Comparison of ENCODE assay signal across 2 cellular contexts in the genomic region with DNA sequence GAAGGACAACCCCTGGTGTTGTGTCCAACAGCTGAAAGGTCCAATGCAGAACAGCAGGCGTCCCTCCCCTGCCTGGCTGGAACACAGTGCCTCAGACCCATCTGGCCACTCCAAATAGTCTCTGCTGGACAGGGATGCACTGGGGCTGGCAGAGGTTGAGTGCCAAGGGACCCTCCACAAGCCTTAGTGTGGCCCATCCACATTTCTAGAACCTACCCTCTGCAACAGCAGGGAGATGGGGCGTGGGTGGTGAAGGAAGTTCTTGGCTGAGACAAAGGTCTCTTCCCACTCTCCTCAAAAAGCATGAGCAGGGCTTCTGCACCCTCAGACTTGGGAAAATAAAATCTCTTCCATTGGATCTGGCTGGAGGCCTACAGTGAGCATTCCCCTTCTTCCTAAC.
TF ChIP-seq lines count a peak whose summit lies in the region.

No MANE protein-coding gene starts in this region.

TF ChIP-seq in SK-N-SH, 30 proteins besides CTCF, POLR2A, EP300 and RAD21 (continued from another document):
- TF ChIP-seq, protein P1, sequence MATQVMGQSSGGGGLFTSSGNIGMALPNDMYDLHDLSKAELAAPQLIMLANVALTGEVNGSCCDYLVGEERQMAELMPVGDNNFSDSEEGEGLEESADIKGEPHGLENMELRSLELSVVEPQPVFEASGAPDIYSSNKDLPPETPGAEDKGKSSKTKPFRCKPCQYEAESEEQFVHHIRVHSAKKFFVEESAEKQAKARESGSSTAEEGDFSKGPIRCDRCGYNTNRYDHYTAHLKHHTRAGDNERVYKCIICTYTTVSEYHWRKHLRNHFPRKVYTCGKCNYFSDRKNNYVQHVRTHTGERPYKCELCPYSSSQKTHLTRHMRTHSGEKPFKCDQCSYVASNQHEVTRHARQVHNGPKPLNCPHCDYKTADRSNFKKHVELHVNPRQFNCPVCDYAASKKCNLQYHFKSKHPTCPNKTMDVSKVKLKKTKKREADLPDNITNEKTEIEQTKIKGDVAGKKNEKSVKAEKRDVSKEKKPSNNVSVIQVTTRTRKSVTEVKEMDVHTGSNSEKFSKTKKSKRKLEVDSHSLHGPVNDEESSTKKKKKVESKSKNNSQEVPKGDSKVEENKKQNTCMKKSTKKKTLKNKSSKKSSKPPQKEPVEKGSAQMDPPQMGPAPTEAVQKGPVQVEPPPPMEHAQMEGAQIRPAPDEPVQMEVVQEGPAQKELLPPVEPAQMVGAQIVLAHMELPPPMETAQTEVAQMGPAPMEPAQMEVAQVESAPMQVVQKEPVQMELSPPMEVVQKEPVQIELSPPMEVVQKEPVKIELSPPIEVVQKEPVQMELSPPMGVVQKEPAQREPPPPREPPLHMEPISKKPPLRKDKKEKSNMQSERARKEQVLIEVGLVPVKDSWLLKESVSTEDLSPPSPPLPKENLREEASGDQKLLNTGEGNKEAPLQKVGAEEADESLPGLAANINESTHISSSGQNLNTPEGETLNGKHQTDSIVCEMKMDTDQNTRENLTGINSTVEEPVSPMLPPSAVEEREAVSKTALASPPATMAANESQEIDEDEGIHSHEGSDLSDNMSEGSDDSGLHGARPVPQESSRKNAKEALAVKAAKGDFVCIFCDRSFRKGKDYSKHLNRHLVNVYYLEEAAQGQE (IDR thresholded peaks at IDR 0.05; ENCODE audit: low read depth, low read length): no peak
- no peak for TF ChIP-seq NRF1 (IDR thresholded peaks at IDR 0.05; ENCODE audit: low read depth, low read length)
- TF ChIP-seq EZH2phosphoT487 (IDR thresholded peaks at IDR 0.05; ENCODE audit: borderline replicate concordance, low read depth): no peak
- TF ChIP-seq MEF2A (IDR thresholded peaks at IDR 0.05; ENCODE audit: borderline replicate concordance, low read depth): no peak
- no peak for TF ChIP-seq RCOR1 (IDR thresholded peaks at IDR 0.05; ENCODE audit: low read length)
- no peak for TF ChIP-seq NFIC (IDR thresholded peaks at IDR 0.05; ENCODE audit: borderline replicate concordance)
- no peak for TF ChIP-seq POLR2AphosphoS5 (IDR thresholded peaks at IDR 0.05; ENCODE audit: low read depth, low read length)
- TF ChIP-seq ELF1 (IDR thresholded peaks at IDR 0.05): no peak
- TF ChIP-seq SIN3A (IDR thresholded peaks at IDR 0.05; ENCODE audit: borderline replicate concordance, low read depth, low read length): no peak
- TF ChIP-seq TCF12 (IDR thresholded peaks at IDR 0.05): no peak
- TF ChIP-seq, protein P2, sequence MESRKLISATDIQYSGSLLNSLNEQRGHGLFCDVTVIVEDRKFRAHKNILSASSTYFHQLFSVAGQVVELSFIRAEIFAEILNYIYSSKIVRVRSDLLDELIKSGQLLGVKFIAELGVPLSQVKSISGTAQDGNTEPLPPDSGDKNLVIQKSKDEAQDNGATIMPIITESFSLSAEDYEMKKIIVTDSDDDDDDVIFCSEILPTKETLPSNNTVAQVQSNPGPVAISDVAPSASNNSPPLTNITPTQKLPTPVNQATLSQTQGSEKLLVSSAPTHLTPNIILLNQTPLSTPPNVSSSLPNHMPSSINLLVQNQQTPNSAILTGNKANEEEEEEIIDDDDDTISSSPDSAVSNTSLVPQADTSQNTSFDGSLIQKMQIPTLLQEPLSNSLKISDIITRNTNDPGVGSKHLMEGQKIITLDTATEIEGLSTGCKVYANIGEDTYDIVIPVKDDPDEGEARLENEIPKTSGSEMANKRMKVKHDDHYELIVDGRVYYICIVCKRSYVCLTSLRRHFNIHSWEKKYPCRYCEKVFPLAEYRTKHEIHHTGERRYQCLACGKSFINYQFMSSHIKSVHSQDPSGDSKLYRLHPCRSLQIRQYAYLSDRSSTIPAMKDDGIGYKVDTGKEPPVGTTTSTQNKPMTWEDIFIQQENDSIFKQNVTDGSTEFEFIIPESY (IDR thresholded peaks at IDR 0.05; ENCODE audit: borderline replicate concordance, low read depth): no peak
- TF ChIP-seq, protein P3, sequence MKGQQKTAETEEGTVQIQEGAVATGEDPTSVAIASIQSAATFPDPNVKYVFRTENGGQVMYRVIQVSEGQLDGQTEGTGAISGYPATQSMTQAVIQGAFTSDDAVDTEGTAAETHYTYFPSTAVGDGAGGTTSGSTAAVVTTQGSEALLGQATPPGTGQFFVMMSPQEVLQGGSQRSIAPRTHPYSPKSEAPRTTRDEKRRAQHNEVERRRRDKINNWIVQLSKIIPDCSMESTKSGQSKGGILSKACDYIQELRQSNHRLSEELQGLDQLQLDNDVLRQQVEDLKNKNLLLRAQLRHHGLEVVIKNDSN (IDR thresholded peaks at IDR 0.05; ENCODE audit: borderline replicate concordance, low read depth): no peak
- TF ChIP-seq RFX5 (IDR thresholded peaks at IDR 0.05; ENCODE audit: low read length): no peak
- TF ChIP-seq FOXJ3 (CRISPR knock-in tag; IDR thresholded peaks at IDR 0.05): no peak
- TF ChIP-seq TEAD4 (IDR thresholded peaks at IDR 0.05; ENCODE audit: borderline replicate concordance, insufficient read depth): no peak
- TF ChIP-seq, protein P4, sequence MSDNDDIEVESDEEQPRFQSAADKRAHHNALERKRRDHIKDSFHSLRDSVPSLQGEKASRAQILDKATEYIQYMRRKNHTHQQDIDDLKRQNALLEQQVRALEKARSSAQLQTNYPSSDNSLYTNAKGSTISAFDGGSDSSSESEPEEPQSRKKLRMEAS (IDR thresholded peaks at IDR 0.05; ENCODE audit: low read depth): no peak
- no peak for TF ChIP-seq RXRA (IDR thresholded peaks at IDR 0.05; ENCODE audit: borderline replicate concordance, low read depth)
- TF ChIP-seq, protein P5, sequence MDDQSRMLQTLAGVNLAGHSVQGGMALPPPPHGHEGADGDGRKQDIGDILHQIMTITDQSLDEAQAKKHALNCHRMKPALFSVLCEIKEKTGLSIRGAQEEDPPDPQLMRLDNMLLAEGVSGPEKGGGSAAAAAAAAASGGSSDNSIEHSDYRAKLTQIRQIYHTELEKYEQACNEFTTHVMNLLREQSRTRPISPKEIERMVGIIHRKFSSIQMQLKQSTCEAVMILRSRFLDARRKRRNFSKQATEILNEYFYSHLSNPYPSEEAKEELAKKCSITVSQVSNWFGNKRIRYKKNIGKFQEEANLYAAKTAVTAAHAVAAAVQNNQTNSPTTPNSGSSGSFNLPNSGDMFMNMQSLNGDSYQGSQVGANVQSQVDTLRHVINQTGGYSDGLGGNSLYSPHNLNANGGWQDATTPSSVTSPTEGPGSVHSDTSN (IDR thresholded peaks at IDR 0.05): no peak

TF ChIP-seq in SK-N-SH treated with all-trans-retinoic acid at 6 μM for 48 hours, 23 proteins besides CTCF, POLR2A, EP300 and RAD21 (continued from another document):
- TF ChIP-seq, protein P6, sequence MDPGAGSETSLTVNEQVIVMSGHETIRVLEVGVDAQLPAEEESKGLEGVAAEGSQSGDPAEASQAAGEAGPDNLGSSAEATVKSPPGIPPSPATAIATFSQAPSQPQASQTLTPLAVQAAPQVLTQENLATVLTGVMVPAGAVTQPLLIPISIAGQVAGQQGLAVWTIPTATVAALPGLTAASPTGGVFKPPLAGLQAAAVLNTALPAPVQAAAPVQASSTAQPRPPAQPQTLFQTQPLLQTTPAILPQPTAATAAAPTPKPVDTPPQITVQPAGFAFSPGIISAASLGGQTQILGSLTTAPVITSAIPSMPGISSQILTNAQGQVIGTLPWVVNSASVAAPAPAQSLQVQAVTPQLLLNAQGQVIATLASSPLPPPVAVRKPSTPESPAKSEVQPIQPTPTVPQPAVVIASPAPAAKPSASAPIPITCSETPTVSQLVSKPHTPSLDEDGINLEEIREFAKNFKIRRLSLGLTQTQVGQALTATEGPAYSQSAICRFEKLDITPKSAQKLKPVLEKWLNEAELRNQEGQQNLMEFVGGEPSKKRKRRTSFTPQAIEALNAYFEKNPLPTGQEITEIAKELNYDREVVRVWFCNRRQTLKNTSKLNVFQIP (CRISPR knock-in tag; IDR thresholded peaks at IDR 0.05; ENCODE audit: borderline replicate concordance, low read depth): no peak
- TF ChIP-seq ZNF8 (CRISPR knock-in tag; IDR thresholded peaks at IDR 0.05): no peak
- TF ChIP-seq ZC3H10 (CRISPR knock-in tag; IDR thresholded peaks at IDR 0.05): no peak
